In the genomic region with DNA sequence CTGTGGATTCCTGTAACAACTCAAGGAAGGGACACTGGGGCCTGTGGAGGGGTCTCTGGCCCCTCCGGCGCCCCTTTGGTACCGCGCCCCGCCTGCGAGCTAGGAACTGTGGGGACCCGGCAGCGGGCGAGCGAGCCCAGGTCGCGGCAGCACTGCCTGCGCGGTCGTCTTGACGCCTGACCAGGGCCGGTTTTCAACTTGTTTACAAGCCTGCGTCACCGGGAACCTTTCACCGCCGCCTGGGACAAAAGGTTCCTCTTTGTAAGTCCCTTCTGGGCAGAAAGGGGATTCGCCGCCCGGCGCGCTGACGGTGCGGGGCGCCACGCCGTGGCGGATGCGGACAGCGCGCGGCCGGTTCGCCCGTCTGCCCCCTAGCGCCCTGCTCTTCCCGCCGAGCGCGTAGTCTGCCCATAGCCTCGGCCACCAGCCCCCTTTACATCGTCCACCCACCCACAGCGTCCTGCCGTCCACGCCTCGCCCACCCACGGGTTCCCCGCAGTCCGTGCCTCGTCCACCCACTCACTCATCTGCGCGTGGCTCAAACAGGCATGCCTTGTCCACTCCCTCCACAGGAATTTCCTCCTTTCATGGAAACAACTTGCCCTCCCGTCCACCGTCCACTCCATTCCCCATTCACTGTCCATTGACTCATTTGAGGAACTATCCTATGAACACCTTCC, we compare ENCODE assay signal across 7 cellular contexts. TPM values are rescaled to one million over a fixed set of nuclear protein-coding genes. Genes with fewer than 3 reads are reported as not detected.
DNase-seq lines count a peak whose midpoint lies in the region; ATAC-seq and TF ChIP-seq lines count a peak whose summit lies in the region.

No MANE protein-coding gene starts in this region.

- peaks cover 4% of the 10 kb centered on the region for H3K4me1 Mint-ChIP-seq in activated T-cell treated with anti-CD3 and anti-CD28 coated beads, Interleukin-2, amount 50 U/mL, for 24 hours (ENCODE audit: low read depth)
- H3K4me1 Mint-ChIP-seq in naive B cell, result peaks cover 13 to 27% (median 13%) of the 10 kb centered on the region in 3 donors

- H3K9me3 Mint-ChIP-seq in activated T-cell treated with anti-CD3 and anti-CD28 coated beads, Interleukin-2, amount 50 U/mL, for 24 hours, result no peaks in the 10 kb centered on the region
- peaks cover 0 to 8% (median 0%) of the 10 kb centered on the region in 7 donors for H3K9me3 Mint-ChIP-seq in naive B cell

- DNase-seq in GM12864 (ENCODE audit: low read depth) (peak; percentile 16), NCI-H526 treated with DMSO at 0.1 percent for 48 hours (lab: John Stamatoyannopoulos, UW) (peak; percentile 79), fibroblast of the aortic adventitia (ENCODE audit: low read depth) (peak; percentile 80), naive B cell (peak; percentile 47), substantia nigra (lab: John Stamatoyannopoulos, UW) (peak; percentile 38 to 94 (median 85))
- DNase-seq in activated T-cell treated with anti-CD3 and anti-CD28 coated beads, Interleukin-2, amount 50 U/mL, for 24 hours, result peak; percentile 55

- peak; percentile 84 for TF ChIP-seq CTCF in GM12864 (IDR thresholded peaks at IDR 0.05; ENCODE audit: low read depth, low read length, missing control alignments)
- peak; percentile 77 for TF ChIP-seq CTCF in fibroblast of the aortic adventitia (IDR thresholded peaks at IDR 0.05; ENCODE audit: insufficient read depth, low read length)

- H3K27ac ChIP-seq in substantia nigra (ENCODE audit: low read depth, low read length, poor library complexity, severe bottlenecking), result peak overlapping the region; percentile 84

- peak overlapping the region; percentile 6; the same call in 1 of the 2 replicates for H3K4me3 ChIP-seq in GM12864 (ENCODE audit: low read depth, low read length)
- H3K4me3 ChIP-seq in fibroblast of the aortic adventitia (ENCODE audit: low read depth, low read length), result peak overlapping the region; percentile 64

- H3K27ac Mint-ChIP-seq in activated T-cell treated with anti-CD3 and anti-CD28 coated beads, Interleukin-2, amount 50 U/mL, for 24 hours, result no peak overlapping the region
- H3K27ac Mint-ChIP-seq in naive B cell, result peak overlapping the region in 3 of 6 donors; percentile 48 to 91 (median 52)

- peaks cover 79% of the 10 kb centered on the region for H3K27me3 Mint-ChIP-seq in activated T-cell treated with anti-CD3 and anti-CD28 coated beads, Interleukin-2, amount 50 U/mL, for 24 hours
- H3K27me3 Mint-ChIP-seq in naive B cell, result peaks cover 52 to 74% (median 63%) of the 10 kb centered on the region in 3 donors

- no peak overlapping the region for H3K4me3 Mint-ChIP-seq in activated T-cell treated with anti-CD3 and anti-CD28 coated beads, Interleukin-2, amount 50 U/mL, for 24 hours
- peak overlapping the region in 5 of 8 donors; percentile 22 to 87 (median 53) for H3K4me3 Mint-ChIP-seq in naive B cell

- peak; percentile 55 for ATAC-seq in HG03045 (IDR thresholded peaks at IDR 0.05; ENCODE audit: unreplicated experiment)
- peak; percentile 87 to 88 for ATAC-seq in naive B cell (ENCODE audit: low read depth in 2 of 2)

- no peaks in the 10 kb centered on the region for H3K36me3 Mint-ChIP-seq in activated T-cell treated with anti-CD3 and anti-CD28 coated beads, Interleukin-2, amount 50 U/mL, for 24 hours (ENCODE audit: low read depth)
- no peaks in the 10 kb centered on the region for H3K36me3 Mint-ChIP-seq in naive B cell

RNA-seq across cellular contexts. Expression of a gene that starts 5.5 kb away (rescaled TPM):
- not detected in 2 replicates for total RNA-seq in fibroblast of the aortic adventitia (ENCODE audit: low replicate concordance)
- not detected for polyA plus RNA-seq in naive B cell (ENCODE audit: low read depth in 6 of 6)

RNA-seq across cellular contexts. Expression of a gene that starts 32.0 kb away (rescaled TPM):
- 1.5 and 3.2 TPM in 2 replicates for total RNA-seq in fibroblast of the aortic adventitia (ENCODE audit: low replicate concordance)
- under 1 TPM in 2 of 6 donors, not detected in 4; 0.09 to 0.24 TPM for polyA plus RNA-seq in naive B cell (ENCODE audit: low read depth in 6 of 6)

Comparison
In these comparisons a context has a peak if more than half of its experiments do, and no peak if none do; other contexts are left out.
1. Peak in every context shown above with its lines: DNase-seq, ATAC-seq, H3K4me3 ChIP-seq and H3K27ac ChIP-seq.
2. DNase-seq: peak in every context shown above with its lines; median percentile 85 in substantia nigra; 80 in fibroblast of the aortic adventitia; 79 in NCI-H526 treated with DMSO at 0.1 percent for 48 hours; 55 in activated T-cell treated with anti-CD3 and anti-CD28 coated beads, Interleukin-2, amount 50 U/mL, for 24 hours; 47 in naive B cell; 16 in GM12864.